Comparison of ENCODE assay signal across 22 cellular contexts in genomic region chr9:104951487-104951886, GRCh38.
"Had no signal": no experiment of that assay in that cellular context is flagged by ENCODE, and none has a peak within 500 bp of the region (broad histone marks: within the 10 kb centered on the region; RNA-seq: fewer than 3 reads in every experiment).

No MANE protein-coding gene starts in this region.

- DNase-seq: colonic mucosa; cortex of kidney; dermis blood vessel endothelial cell; dorsolateral prefrontal cortex; effector CD4-positive, alpha-beta T cell; effector CD8-positive, alpha-beta T cell; effector memory CD4-positive, alpha-beta T cell; effector memory CD8-positive, alpha-beta T cell; endodermal cell; esophagus squamous epithelium; foreskin melanocyte; gastrocnemius medialis; glutamatergic neuron; heart left ventricle; heart right ventricle had no signal

- H3K4me3 Mint-ChIP-seq: dendritic cell treated with granulocyte-macrophage colony-stimulating factor and Interleukin-4, amounts not matched to agents 40 ng/mL and 50 ng/mL, for 4 days; effector memory CD8-positive, alpha-beta T cell; endodermal cell had no signal

- H3K9me3 ChIP-seq: colonic mucosa, esophagus muscularis mucosa, esophagus squamous epithelium, gastrocnemius medialis, gastroesophageal sphincter, heart left ventricle, heart right ventricle had no signal

- ATAC-seq: effector memory CD8-positive, alpha-beta T cell; esophagus mucosa; gastrocnemius medialis; gastroesophageal sphincter; heart left ventricle; heart right ventricle had no signal

- H3K27ac Mint-ChIP-seq: dendritic cell treated with granulocyte-macrophage colony-stimulating factor and Interleukin-4, amounts not matched to agents 40 ng/mL and 50 ng/mL, for 4 days; effector memory CD8-positive, alpha-beta T cell; endodermal cell had no signal

- H3K27me3 ChIP-seq: colonic mucosa, dorsolateral prefrontal cortex, esophagus muscularis mucosa, esophagus squamous epithelium, foreskin keratinocyte, gastrocnemius medialis, gastroesophageal sphincter, heart left ventricle, heart right ventricle had no signal

- H3K4me1 ChIP-seq: colonic mucosa, esophagus muscularis mucosa, esophagus squamous epithelium, foreskin keratinocyte, gastrocnemius medialis, gastroesophageal sphincter, heart left ventricle, heart right ventricle had no signal

- H3K36me3 ChIP-seq: colonic mucosa, esophagus muscularis mucosa, esophagus squamous epithelium, gastrocnemius medialis, gastroesophageal sphincter, heart left ventricle, heart right ventricle had no signal

- H3K9me3 Mint-ChIP-seq: dendritic cell treated with granulocyte-macrophage colony-stimulating factor and Interleukin-4, amounts not matched to agents 40 ng/mL and 50 ng/mL, for 4 days; effector memory CD8-positive, alpha-beta T cell; endodermal cell had no signal

- H3K4me1 Mint-ChIP-seq: endodermal cell had no signal

- H3K27me3 Mint-ChIP-seq: dendritic cell treated with granulocyte-macrophage colony-stimulating factor and Interleukin-4, amounts not matched to agents 40 ng/mL and 50 ng/mL, for 4 days; effector memory CD8-positive, alpha-beta T cell had no signal

- H3K27ac ChIP-seq: colonic mucosa, coronary artery, dorsolateral prefrontal cortex, epithelial cell of prostate, esophagus muscularis mucosa, esophagus squamous epithelium, foreskin keratinocyte, gastrocnemius medialis, gastroesophageal sphincter, heart right ventricle had no signal

- H3K4me3 ChIP-seq: colonic mucosa, coronary artery, dorsolateral prefrontal cortex, esophagus muscularis mucosa, esophagus squamous epithelium, gastrocnemius medialis, gastroesophageal sphincter, heart left ventricle, heart right ventricle had no signal
